In the genomic region with DNA sequence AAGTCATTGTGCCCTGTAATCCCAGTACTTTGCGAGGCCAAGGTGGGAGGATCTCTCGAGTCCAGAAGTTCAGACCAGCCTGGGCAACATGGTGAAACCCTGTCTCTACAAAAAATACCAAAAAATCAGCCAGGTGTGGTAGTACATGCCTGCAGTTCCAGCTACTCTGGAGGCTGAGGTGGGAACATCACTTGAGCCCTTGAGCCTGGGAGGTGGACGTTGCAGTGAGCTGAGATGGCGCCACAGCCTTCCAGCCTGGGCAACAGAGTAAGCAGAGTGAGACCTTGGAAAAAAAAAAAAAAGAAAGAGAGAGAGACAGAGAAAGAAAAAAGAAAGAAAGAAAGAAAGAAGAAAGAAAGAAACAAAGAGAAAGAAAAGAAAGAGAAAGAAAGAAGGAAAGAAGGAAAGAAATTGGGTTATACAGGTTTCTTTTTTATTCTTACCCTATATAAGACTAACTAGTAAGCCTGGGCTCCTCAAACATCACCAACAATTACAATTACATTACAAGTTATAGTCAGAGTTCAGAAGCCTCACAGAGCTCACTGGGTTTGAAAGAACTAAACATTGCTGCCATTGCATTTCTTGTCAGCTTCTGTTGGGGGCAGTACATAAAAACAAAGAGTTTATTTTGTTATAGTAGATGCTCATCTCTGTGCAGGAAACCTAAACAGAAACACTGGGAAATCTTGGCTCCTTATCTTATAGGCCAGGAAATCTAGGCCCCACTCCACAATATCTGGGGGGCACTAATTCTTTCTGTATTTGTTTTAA, we compare ENCODE assay signal across 15 cellular contexts. TPM values are rescaled to one million over a fixed set of nuclear protein-coding genes. Genes with fewer than 3 reads are reported as not detected.
A peak's percentile ranks its signal among the peaks of the same experiment; 100 is the strongest.
DNase-seq lines count a peak whose midpoint lies in the region; ATAC-seq and TF ChIP-seq lines count a peak whose summit lies in the region.
"Had no signal": no experiment of that assay in that cellular context is flagged by ENCODE, and none has a peak within 500 bp of the region (broad histone marks: within the 10 kb centered on the region; RNA-seq: fewer than 3 reads in every experiment).

No MANE protein-coding gene starts in this region.

- H3K27ac ChIP-seq in Panc1 (ENCODE audit: low read length) = no peak overlapping the region
- H3K27ac ChIP-seq: SJSA1, VCaP had no signal

- intact Hi-C loops in Panc1 (cut with micrococcal nuclease; ENCODE audit: unreplicated experiment) = no loop called here

- no peaks in the 10 kb centered on the region for H3K27me3 ChIP-seq in Panc1 (ENCODE audit: control insufficient read depth, insufficient read depth, low read length)
- H3K27me3 ChIP-seq: SJSA1 had no signal

- H3K27ac Mint-ChIP-seq in activated CD4-positive, alpha-beta T cell treated with anti-CD3 and anti-CD28 coated beads, Interleukin-2, amount 10 ng/mL, durations not matched to agents 7 days and 5 days = no peak overlapping the region
- no peak overlapping the region for H3K27ac Mint-ChIP-seq in activated T-helper 17 cell treated with anti-CD3 and anti-CD28 coated beads, Interleukin-2, amount 50 U/mL, for 72 hours
- no peak overlapping the region for H3K27ac Mint-ChIP-seq in activated CD4-positive, alpha-beta memory T cell treated with anti-CD3 and anti-CD28 coated beads, Interleukin-2, amount 10 ng/mL, durations not matched to agents 7 days and 5 days

- H3K4me3 ChIP-seq in Panc1 (ENCODE audit: low read depth in 2 of 2, low read length in 2 of 2) = no peak overlapping the region
- H3K4me3 ChIP-seq in epithelial cell of proximal tubule (ENCODE audit: low read depth, low read length) = no peak overlapping the region
- H3K4me3 ChIP-seq: SJSA1 had no signal

- no TSS peak for BruUV-seq in Panc1 (replicated peaks; lab: Mats Ljungman, UMichigan)

- H3K9me3 Mint-ChIP-seq in activated CD4-positive, alpha-beta T cell treated with anti-CD3 and anti-CD28 coated beads, Interleukin-2, amount 10 ng/mL, durations not matched to agents 7 days and 5 days = peaks cover 6% of the 10 kb centered on the region
- H3K9me3 Mint-ChIP-seq in activated T-helper 17 cell treated with anti-CD3 and anti-CD28 coated beads, Interleukin-2, amount 50 U/mL, for 72 hours = peaks cover 10% of the 10 kb centered on the region
- H3K9me3 Mint-ChIP-seq in activated CD4-positive, alpha-beta memory T cell treated with anti-CD3 and anti-CD28 coated beads, Interleukin-2, amount 10 ng/mL, durations not matched to agents 7 days and 5 days = peaks cover 2% of the 10 kb centered on the region

- no peaks in the 10 kb centered on the region for H3K9me3 ChIP-seq in Panc1 (ENCODE audit: control insufficient read depth, insufficient read depth, low read depth, low read length)
- H3K9me3 ChIP-seq: SJSA1 had no signal

- no peak for DNase-seq in activated CD4-positive, alpha-beta T cell treated with anti-CD3 and anti-CD28 coated beads, Interleukin-2, amount 10 ng/mL, durations not matched to agents 7 days and 5 days
- no peak for DNase-seq in activated CD4-positive, alpha-beta T cell treated with anti-CD3 and anti-CD28 coated beads for 48 hours
- DNase-seq in Panc1 (ENCODE audit: low read depth, low spot score) (no peak), epithelial cell of proximal tubule (ENCODE audit: low read depth) (no peak)
- DNase-seq in activated naive CD4-positive, alpha-beta T cell (lab: John Stamatoyannopoulos, UW) = no peak
- no peak for DNase-seq in activated CD4-positive, alpha-beta memory T cell treated with anti-CD3 and anti-CD28 coated beads, Interleukin-2, amount 10 ng/mL, durations not matched to agents 7 days and 5 days
- DNase-seq: effector CD4-positive, alpha-beta T cell; mesenchymal stem cell; NCI-H2081; NCI-H82; stimulated activated naive CD4-positive, alpha-beta T cell had no signal

- H3K4me1 ChIP-seq in Panc1 (ENCODE audit: control insufficient read depth, insufficient read depth, low read length) = no peaks in the 10 kb centered on the region
- H3K4me1 ChIP-seq: SJSA1 had no signal

- TF ChIP-seq CTCF in Panc1 (IDR thresholded peaks at IDR 0.05) (peak; percentile 13; the same call in 1 of the 2 replicates), epithelial cell of proximal tubule (conservative IDR thresholded peaks at IDR 0.05; ENCODE audit: low read depth, low read length) (peak; percentile 35)

- POLR2A ChIA-PET in activated CD4-positive, alpha-beta T cell treated with anti-CD3 and anti-CD28 coated beads, Interleukin-2, amount 10 ng/mL, durations not matched to agents 7 days and 5 days (lab: Charles Lee) = no interaction called here
- POLR2A ChIA-PET in Panc1 (lab: Charles Lee) = no interaction called here
- POLR2A ChIA-PET in activated CD4-positive, alpha-beta memory T cell treated with anti-CD3 and anti-CD28 coated beads, Interleukin-2, amount 10 ng/mL, durations not matched to agents 7 days and 5 days (lab: Charles Lee) = no interaction called here

- H3K36me3 ChIP-seq in Panc1 (ENCODE audit: control insufficient read depth, insufficient read depth, low read length) = no peaks in the 10 kb centered on the region
- H3K36me3 ChIP-seq: SJSA1 had no signal

- peak overlapping the region; percentile 9 for H3K4me3 Mint-ChIP-seq in activated CD4-positive, alpha-beta T cell treated with anti-CD3 and anti-CD28 coated beads, Interleukin-2, amount 10 ng/mL, durations not matched to agents 7 days and 5 days
- H3K4me3 Mint-ChIP-seq in activated T-helper 17 cell treated with anti-CD3 and anti-CD28 coated beads, Interleukin-2, amount 50 U/mL, for 72 hours = no peak overlapping the region
- H3K4me3 Mint-ChIP-seq in activated CD4-positive, alpha-beta memory T cell treated with anti-CD3 and anti-CD28 coated beads, Interleukin-2, amount 10 ng/mL, durations not matched to agents 7 days and 5 days = no peak overlapping the region

- in situ Hi-C loops in Panc1 (cut with HindIII; ENCODE audit: low pct_unique_long_range_greater_than_20kb, low sequenced_read_pairs) = no loop called here

- peaks cover 16% of the 10 kb centered on the region for H3K27me3 Mint-ChIP-seq in activated CD4-positive, alpha-beta T cell treated with anti-CD3 and anti-CD28 coated beads, Interleukin-2, amount 10 ng/mL, durations not matched to agents 7 days and 5 days
- H3K27me3 Mint-ChIP-seq in activated T-helper 17 cell treated with anti-CD3 and anti-CD28 coated beads, Interleukin-2, amount 50 U/mL, for 72 hours = no peaks in the 10 kb centered on the region
- no peaks in the 10 kb centered on the region for H3K27me3 Mint-ChIP-seq in activated CD4-positive, alpha-beta memory T cell treated with anti-CD3 and anti-CD28 coated beads, Interleukin-2, amount 10 ng/mL, durations not matched to agents 7 days and 5 days

- peaks cover 10% of the 10 kb centered on the region for H3K36me3 Mint-ChIP-seq in activated CD4-positive, alpha-beta T cell treated with anti-CD3 and anti-CD28 coated beads, Interleukin-2, amount 10 ng/mL, durations not matched to agents 7 days and 5 days (ENCODE audit: low read depth)
- no peaks in the 10 kb centered on the region for H3K36me3 Mint-ChIP-seq in activated T-helper 17 cell treated with anti-CD3 and anti-CD28 coated beads, Interleukin-2, amount 50 U/mL, for 72 hours (ENCODE audit: low read depth)
- H3K36me3 Mint-ChIP-seq in activated CD4-positive, alpha-beta memory T cell treated with anti-CD3 and anti-CD28 coated beads, Interleukin-2, amount 10 ng/mL, durations not matched to agents 7 days and 5 days (ENCODE audit: low read depth) = peaks cover 3% of the 10 kb centered on the region

- H3K4me1 Mint-ChIP-seq in activated CD4-positive, alpha-beta T cell treated with anti-CD3 and anti-CD28 coated beads, Interleukin-2, amount 10 ng/mL, durations not matched to agents 7 days and 5 days = peaks cover 55% of the 10 kb centered on the region
- peaks cover 14% of the 10 kb centered on the region for H3K4me1 Mint-ChIP-seq in activated T-helper 17 cell treated with anti-CD3 and anti-CD28 coated beads, Interleukin-2, amount 50 U/mL, for 72 hours
- peaks cover 43% of the 10 kb centered on the region for H3K4me1 Mint-ChIP-seq in activated CD4-positive, alpha-beta memory T cell treated with anti-CD3 and anti-CD28 coated beads, Interleukin-2, amount 10 ng/mL, durations not matched to agents 7 days and 5 days

- CTCF ChIA-PET in activated CD4-positive, alpha-beta T cell treated with anti-CD3 and anti-CD28 coated beads, Interleukin-2, amount 10 ng/mL, durations not matched to agents 7 days and 5 days (lab: Charles Lee) = no interaction called here
- CTCF ChIA-PET in Panc1 (lab: Charles Lee) = no interaction called here
- CTCF ChIA-PET in activated CD4-positive, alpha-beta memory T cell treated with anti-CD3 and anti-CD28 coated beads, Interleukin-2, amount 10 ng/mL, durations not matched to agents 7 days and 5 days (lab: Charles Lee) = no interaction called here

- ATAC-seq in Panc1 (no peak), HG02938 (IDR thresholded peaks at IDR 0.05; ENCODE audit: unreplicated experiment) (no peak)
- no peak for ATAC-seq in activated T-helper 17 cell treated with anti-CD3 and anti-CD28 coated beads, Interleukin-2, amount 50 U/mL, for 72 hours (replicated peaks)

RNA-seq across cellular contexts. Expression of a gene that starts 6.7 kb away (rescaled TPM):
- total RNA-seq in activated CD4-positive, alpha-beta T cell treated with anti-CD3 and anti-CD28 coated beads, Interleukin-2, amount 10 ng/mL, durations not matched to agents 7 days and 5 days = under 1 TPM; 0.08 to 0.22 TPM
- total RNA-seq in Panc1 (2021; ENCODE audit: unreplicated experiment) = 0.05 TPM
- polyA plus RNA-seq in Panc1 (2012; ENCODE audit: insufficient read length) = not detected
- total RNA-seq in epithelial cell of proximal tubule = under 0.01 TPM in 1 of 2 replicates, not detected in the other
- total RNA-seq in activated T-helper 17 cell treated with anti-CD3 and anti-CD28 coated beads, Interleukin-2, amount 50 U/mL, for 72 hours = under 1 TPM in 1 of 2 donors, not detected in 1; 0.58 TPM
- total RNA-seq in activated CD4-positive, alpha-beta memory T cell treated with anti-CD3 and anti-CD28 coated beads, Interleukin-2, amount 10 ng/mL, durations not matched to agents 7 days and 5 days = under 1 TPM in 1 of 2 experiments, not detected in 1; 0.05 TPM
- total RNA-seq: SJSA1 had no signal
